In genomic region chr7:159227433-159227832, GRCh38 we compare ENCODE assay signal across 1 cellular context.
TF ChIP-seq lines count a peak whose summit lies in the region.

No MANE protein-coding gene starts in this region.

TF ChIP-seq in SK-N-SH, 30 proteins besides CTCF, POLR2A, EP300 and RAD21 (continued from another document):
- no peak for TF ChIP-seq MAX (IDR thresholded peaks at IDR 0.05; ENCODE audit: low read depth)
- no peak for TF ChIP-seq ELF1 (IDR thresholded peaks at IDR 0.05)
- no peak for TF ChIP-seq USF2 (IDR thresholded peaks at IDR 0.05; ENCODE audit: borderline replicate concordance, low read depth, low read length)
- TF ChIP-seq TCF12 (IDR thresholded peaks at IDR 0.05), result no peak
- TF ChIP-seq RXRA (IDR thresholded peaks at IDR 0.05; ENCODE audit: borderline replicate concordance, low read depth), result no peak
- TF ChIP-seq PBX3 (IDR thresholded peaks at IDR 0.05), result no peak
- TF ChIP-seq NFIC (IDR thresholded peaks at IDR 0.05; ENCODE audit: borderline replicate concordance), result no peak
- TF ChIP-seq EZH2phosphoT487 (IDR thresholded peaks at IDR 0.05; ENCODE audit: borderline replicate concordance, low read depth), result no peak
- no peak for TF ChIP-seq SMC3 (IDR thresholded peaks at IDR 0.05; ENCODE audit: low read depth, low read length)
- TF ChIP-seq YY1 (IDR thresholded peaks at IDR 0.05; ENCODE audit: low read depth), result no peak
- no peak for TF ChIP-seq TAF1 (IDR thresholded peaks at IDR 0.05; ENCODE audit: borderline replicate concordance, low read depth, low read length)
- no peak for TF ChIP-seq JUND (IDR thresholded peaks at IDR 0.05)
- TF ChIP-seq NRF1 (IDR thresholded peaks at IDR 0.05; ENCODE audit: low read depth, low read length), result no peak
